ENCODE assay signal across 17 cellular contexts in the genomic region with DNA sequence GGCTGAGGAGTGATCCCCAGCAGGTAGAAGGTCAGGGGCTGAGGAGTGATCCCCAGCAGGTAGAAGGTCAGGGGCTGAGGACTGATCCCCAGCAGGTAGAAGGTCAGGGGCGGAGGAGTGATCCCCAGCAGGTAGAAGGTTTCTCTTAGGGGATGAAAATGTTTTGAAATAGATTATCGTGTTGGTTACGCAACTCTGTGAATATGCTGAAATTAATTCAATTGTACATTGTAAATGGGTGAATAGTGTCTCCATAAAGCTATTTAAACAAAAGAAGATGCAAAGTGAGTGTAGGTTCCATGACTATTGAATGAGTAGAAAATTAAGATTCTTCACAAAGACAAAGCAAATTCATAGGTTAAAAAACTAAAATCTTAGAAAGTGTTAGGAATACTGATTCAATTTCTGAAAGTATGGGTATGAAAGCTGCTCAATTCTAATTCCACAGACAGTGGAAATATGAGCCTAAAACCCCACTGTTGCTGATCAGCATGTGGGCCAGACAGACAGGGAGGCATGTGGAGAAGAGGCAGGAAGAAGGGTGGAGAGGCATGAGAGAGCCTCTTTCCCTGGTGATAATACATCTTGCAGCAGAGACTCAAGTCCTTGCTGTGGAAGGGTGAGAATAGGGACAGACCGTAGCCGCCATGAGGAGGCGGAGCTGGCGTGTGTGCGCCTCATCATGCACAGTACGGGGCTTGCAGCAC.
DNase-seq lines count a peak whose midpoint lies in the region; ATAC-seq and TF ChIP-seq lines count a peak whose summit lies in the region.
"Had no signal": no experiment of that assay in that cellular context is flagged by ENCODE, and none has a peak within 500 bp of the region (broad histone marks: within the 10 kb centered on the region; RNA-seq: fewer than 3 reads in every experiment).

No MANE protein-coding gene starts in this region.

- no peak for ATAC-seq in T-helper 17 cell
- ATAC-seq: Right ventricle myocardium inferior had no signal

- H3K27ac Mint-ChIP-seq in T-helper 17 cell (peak overlapping the region; percentile 78), endothelial cell (ENCODE audit: unreplicated experiment) (no peak overlapping the region)

- peaks cover 3% of the 10 kb centered on the region for H3K4me1 Mint-ChIP-seq in T-helper 17 cell
- H3K4me1 Mint-ChIP-seq in endothelial cell (ENCODE audit: unreplicated experiment): no peaks in the 10 kb centered on the region

- DNase-seq in AG10803 (ENCODE audit: low read depth) (peak; percentile 9), GM03348 (ENCODE audit: low spot score) (peak; percentile 26), T-helper 17 cell (no peak), foreskin fibroblast (peak; percentile 7 to 22), C1 segment of cervical spinal cord (lab: John Stamatoyannopoulos, UW) (no peak), endothelial cell (ENCODE audit: low spot score) (no peak), NCI-H446 treated with DMSO at 0.1 percent for 48 hours (lab: John Stamatoyannopoulos, UW) (no peak), putamen (ENCODE audit: low spot score) (no peak)
- DNase-seq: CD8-positive, alpha-beta memory T cell; DMS79 treated with DMSO at 0.1 percent for 48 hours; KBM-7; MV-4-11; NCI-H1417; NCI-H2029; NCI-H510A; Peyer's patch had no signal

- TF ChIP-seq CTCF in AG10803 (conservative IDR thresholded peaks at IDR 0.05; ENCODE audit: low read length) (no peak), foreskin fibroblast (IDR thresholded peaks at IDR 0.05; ENCODE audit: low read depth, low read length) (no peak), endothelial cell (IDR thresholded peaks at IDR 0.05; ENCODE audit: unreplicated experiment) (no peak)

- H3K36me3 Mint-ChIP-seq in T-helper 17 cell (ENCODE audit: low read depth) (peaks cover 13% of the 10 kb centered on the region), endothelial cell (ENCODE audit: low read depth, unreplicated experiment) (peaks cover 20% of the 10 kb centered on the region)

- no peaks in the 10 kb centered on the region for H3K9me3 Mint-ChIP-seq in endothelial cell (ENCODE audit: unreplicated experiment)
- H3K9me3 Mint-ChIP-seq: CD8-positive, alpha-beta memory T cell had no signal

- H3K27me3 Mint-ChIP-seq in T-helper 17 cell: no peaks in the 10 kb centered on the region
- peaks cover 6% of the 10 kb centered on the region for H3K27me3 Mint-ChIP-seq in endothelial cell (ENCODE audit: unreplicated experiment)
- H3K27me3 Mint-ChIP-seq: CD8-positive, alpha-beta memory T cell had no signal

- no peak overlapping the region for H3K4me3 ChIP-seq in AG10803 (ENCODE audit: low read length)
- H3K4me3 ChIP-seq in foreskin fibroblast (ENCODE audit: low read depth in 1 of 2, low read length in 2 of 2): no peak overlapping the region
- H3K4me3 ChIP-seq: Peyer's patch had no signal

- H3K9me3 ChIP-seq in T-helper 17 cell (ENCODE audit: control insufficient read depth, low read length, poor library complexity, severe bottlenecking): no peaks in the 10 kb centered on the region
- H3K9me3 ChIP-seq: Peyer's patch had no signal

- no peak overlapping the region for H3K4me3 Mint-ChIP-seq in T-helper 17 cell
- no peak overlapping the region for H3K4me3 Mint-ChIP-seq in endothelial cell (ENCODE audit: unreplicated experiment)
- H3K4me3 Mint-ChIP-seq: CD8-positive, alpha-beta memory T cell had no signal

Comparison
In these comparisons a context has a peak if more than half of its experiments do, and no peak if none do; other contexts are left out.
1. DNase-seq: peak in AG10803 (single experiment), GM03348 (single experiment) and foreskin fibroblast (2 of 2); none in T-helper 17 cell (0 of 3), C1 segment of cervical spinal cord (0 of 14), endothelial cell (single experiment), NCI-H446 treated with DMSO at 0.1 percent for 48 hours (single experiment) and putamen (single experiment).